9 cellular contexts compared by ENCODE assay signal in the genomic region with DNA sequence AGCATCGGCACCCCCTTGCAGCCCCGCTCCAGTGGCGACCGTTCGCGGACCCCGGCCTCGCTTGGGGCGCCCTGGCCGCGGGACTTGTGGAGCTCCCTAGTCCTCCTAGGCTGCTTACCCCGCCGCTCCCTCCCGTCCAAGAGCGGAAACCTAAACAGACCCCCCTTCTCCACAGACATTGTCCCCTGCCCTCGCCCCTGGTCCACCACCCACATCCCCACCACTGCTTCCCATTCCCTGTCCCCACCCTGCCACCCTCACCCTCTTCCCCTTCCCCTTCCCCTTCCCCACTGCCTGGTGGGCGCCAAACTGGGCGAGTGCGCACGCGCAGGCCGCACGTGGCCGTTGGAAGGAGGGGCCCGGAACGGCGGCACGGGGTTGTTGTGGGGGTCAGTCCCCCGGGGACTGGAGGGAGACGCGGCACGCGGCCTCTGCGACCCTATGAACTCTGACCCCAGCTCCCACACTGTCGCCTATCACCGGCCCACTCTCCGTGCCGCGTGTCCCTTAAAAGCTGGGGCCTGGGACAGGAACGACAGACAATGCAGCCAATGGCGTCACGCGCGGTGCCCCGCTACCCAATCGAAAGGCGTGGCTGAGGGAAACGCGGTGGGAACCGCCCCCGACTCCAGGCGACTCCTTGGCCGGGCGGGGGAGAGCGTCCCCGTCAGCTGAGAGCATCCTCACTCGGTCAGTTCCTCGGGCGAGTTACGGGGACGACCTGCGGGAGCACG. TPM values are rescaled to one million over a fixed set of nuclear protein-coding genes. Genes with fewer than 3 reads are reported as not detected.
DNase-seq lines count a peak whose midpoint lies in the region; TF ChIP-seq lines count a peak whose summit lies in the region.
"Had no signal": no experiment of that assay in that cellular context is flagged by ENCODE, and none has a peak within 500 bp of the region (broad histone marks: within the 10 kb centered on the region; RNA-seq: fewer than 3 reads in every experiment).

A gene (plus strand): TSS at position 667 of the 734 bp plus-strand sequence. CDS start 103 bp downstream, outside the sequence.

- peak within 1 kb of the TSS; percentile 33 for H3K9ac ChIP-seq in H9 (ENCODE audit: extremely low read depth, insufficient read length, low read length)

- H2AK5ac ChIP-seq in H9 (ENCODE audit: insufficient read length, low read length): no peak within 1 kb of the TSS

- H3K4me3 ChIP-seq in uterus: peak within 1 kb of the TSS; percentile 47 to 54

- peak within 1 kb of the TSS; percentile 71 for H3K4me2 ChIP-seq in H9 (ENCODE audit: insufficient read depth, insufficient read length, low read length)

- H3K27me3 Mint-ChIP-seq in H9 (ENCODE audit: low read depth): peaks cover 30% of the 10 kb centered on the region
- peaks cover 23% of the 10 kb centered on the region for H3K27me3 Mint-ChIP-seq in T-helper 1 cell treated with Interleukin-12 subunit alpha and Interleukin-12 subunit beta and Interleukin-4 antibody, amounts not matched to agents 30 μg/mL and 1 μg/mL, for 36 hours (ENCODE audit: low read depth)

- H3K4me1 ChIP-seq in H9 (ENCODE audit: insufficient read depth, low read length) (peaks cover 5% of the 10 kb centered on the region; the same call in 1 of the 2 replicates), uterus (peaks cover 4 to 5% of the 10 kb centered on the region in 2 donors)

- H3K9me3 ChIP-seq in H9 (ENCODE audit: control insufficient read depth, low read depth, low read length): no peaks in the 10 kb centered on the region
- no peaks in the 10 kb centered on the region for H3K9me3 ChIP-seq in uterus

- peak within 1 kb of the TSS; percentile 90; the same call in 1 of the 2 replicates for H3K14ac ChIP-seq in H9 (ENCODE audit: insufficient read depth, low read length)

- no peak within 1 kb of the TSS for H4K5ac ChIP-seq in H9 (ENCODE audit: insufficient read length, low read depth, low read length)

- no peak within 1 kb of the TSS for H2BK5ac ChIP-seq in H9 (ENCODE audit: insufficient read length, low read length)

- H3K4me3 Mint-ChIP-seq in H9: no peak within 1 kb of the TSS
- no peak within 1 kb of the TSS for H3K4me3 Mint-ChIP-seq in T-helper 1 cell treated with Interleukin-12 subunit alpha and Interleukin-12 subunit beta and Interleukin-4 antibody, amounts not matched to agents 30 μg/mL and 1 μg/mL, for 36 hours

- H3K18ac ChIP-seq in H9 (ENCODE audit: insufficient read length, low read depth, low read length): peak within 1 kb of the TSS; percentile 78

- 0 out of 7 replicates have a peak within 1 kb of the TSS, but pooled peaks of 1 of the 3 experiments have one; percentile 68 for H3K27ac Mint-ChIP-seq in H9
- peak within 1 kb of the TSS; percentile 57 for H3K27ac Mint-ChIP-seq in T-helper 1 cell treated with Interleukin-12 subunit alpha and Interleukin-12 subunit beta and Interleukin-4 antibody, amounts not matched to agents 30 μg/mL and 1 μg/mL, for 36 hours

- no peaks in the 10 kb centered on the region for H3K79me2 ChIP-seq in H9 (ENCODE audit: insufficient read depth, low read length)

- H3K36me3 ChIP-seq in uterus: no peaks in the 10 kb centered on the region

- intact Hi-C loops in uterus (cut with DNase I; ENCODE audit: low total_unique reads): no loop called here

- no peak within 1 kb of the TSS for H4K91ac ChIP-seq in H9 (ENCODE audit: insufficient read length, low read depth, low read length)

- H3K23ac ChIP-seq in H9 (ENCODE audit: insufficient read length, low read depth, low read length): no peak within 1 kb of the TSS

- peaks cover 8% of the 10 kb centered on the region for H3K23me2 ChIP-seq in H9 (ENCODE audit: insufficient read length, low read depth, low read length, poor library complexity, severe bottlenecking)

- H3K9me3 Mint-ChIP-seq in H9: peaks cover 0 to 6% of the 10 kb centered on the region in 2 experiments; a peak in 1 of 5 replicates
- H3K9me3 Mint-ChIP-seq in T-helper 1 cell treated with Interleukin-12 subunit alpha and Interleukin-12 subunit beta and Interleukin-4 antibody, amounts not matched to agents 30 μg/mL and 1 μg/mL, for 36 hours: no peaks in the 10 kb centered on the region
- H3K9me3 Mint-ChIP-seq: nephron had no signal

- peak in 1 of 2 donors; percentile 31 for TF ChIP-seq POLR2A in uterus (IDR thresholded peaks at IDR 0.05)

- peaks cover 4 to 14% of the 10 kb centered on the region in 2 experiments for H3K4me1 Mint-ChIP-seq in H9
- peaks cover 12% of the 10 kb centered on the region for H3K4me1 Mint-ChIP-seq in T-helper 1 cell treated with Interleukin-12 subunit alpha and Interleukin-12 subunit beta and Interleukin-4 antibody, amounts not matched to agents 30 μg/mL and 1 μg/mL, for 36 hours (ENCODE audit: low read depth)

- H3K27me3 ChIP-seq in H9 (ENCODE audit: insufficient read depth, low read length) (peaks cover 2% of the 10 kb centered on the region), uterus (no peaks in the 10 kb centered on the region)

- H3K56ac ChIP-seq in H9 (ENCODE audit: insufficient read length, low read depth, low read length): no peak within 1 kb of the TSS

- peaks cover 0 to 2% (median 1%) of the 10 kb centered on the region in 3 experiments; a peak in 2 of 7 replicates for H3K36me3 Mint-ChIP-seq in H9 (ENCODE audit: insufficient read depth in 1 of 3, low read depth in 3 of 3)
- peaks cover 3% of the 10 kb centered on the region for H3K36me3 Mint-ChIP-seq in T-helper 1 cell treated with Interleukin-12 subunit alpha and Interleukin-12 subunit beta and Interleukin-4 antibody, amounts not matched to agents 30 μg/mL and 1 μg/mL, for 36 hours (ENCODE audit: low read depth)

- H2AFZ ChIP-seq in H9 (ENCODE audit: low read length): no peak within 1 kb of the TSS

- H4K8ac ChIP-seq in H9 (replicated peaks; ENCODE audit: insufficient read length, low read depth, low read length): no peak within 1 kb of the TSS

- no peak within 1 kb of the TSS for H3K4ac ChIP-seq in H9 (ENCODE audit: low read depth, low read length)

- H2BK15ac ChIP-seq in H9 (ENCODE audit: low read depth, low read length): no peak within 1 kb of the TSS

- no CpG with 5 or more reads among the region's 63 CpGs for WGBS in H9 (ENCODE audit: extremely low coverage, insufficient read length, low lambda C conversion rate)

- no peak within 1 kb of the TSS for H2BK20ac ChIP-seq in H9 (ENCODE audit: low read depth, low read length, poor library complexity, severe bottlenecking)

- TF ChIP-seq CTCF in H9 (conservative IDR thresholded peaks at IDR 0.05) (no peak), uterus (IDR thresholded peaks at IDR 0.05) (peak in 1 of 4 experiments; percentile 8)

- no peak within 1 kb of the TSS for H2BK120ac ChIP-seq in H9 (ENCODE audit: low read depth, low read length, poor library complexity, severe bottlenecking)

- DNase-seq in EH (ENCODE audit: low read depth) (peak; percentile 89), H9 (peak; percentile 94), NCI-H1092 treated with DMSO at 0.1 percent for 48 hours (lab: John Stamatoyannopoulos, UW) (peak; percentile 96), anterior cingulate cortex (lab: John Stamatoyannopoulos, UW) (peak; percentile 59 to 97 (median 92)), hepatic stellate cell (ENCODE audit: low spot score) (peak; percentile 100), putamen (ENCODE audit: low spot score) (peak; percentile 93), uterus (peak; percentile 94 to 95)

- no peak within 1 kb of the TSS for H3T11ph ChIP-seq in H9 (ENCODE audit: low read length)

- no peaks in the 10 kb centered on the region for H3K79me1 ChIP-seq in H9 (ENCODE audit: insufficient read depth, low read depth, low read length, poor library complexity, severe bottlenecking)

- H3K27ac ChIP-seq in H9 (ENCODE audit: insufficient read length, low read depth, low read length): no peak within 1 kb of the TSS
- peak within 1 kb of the TSS in 1 of 2 donors; percentile 37 for H3K27ac ChIP-seq in uterus

- no peak within 1 kb of the TSS for H2BK12ac ChIP-seq in H9 (ENCODE audit: insufficient read length, low read depth, low read length)

- no peaks in the 10 kb centered on the region for H4K20me1 ChIP-seq in H9 (ENCODE audit: control insufficient read depth, insufficient read depth, insufficient read length)

RNA-seq across cellular contexts. Expression of the gene that starts here (rescaled TPM):
- total RNA-seq in H9 (2021): 0.88 and 1.2 TPM in 2 replicates
- total RNA-seq in uterus: 1 to 10 TPM in 1 of 4 donors, under 1 TPM in 1, not detected in 2; 0.58 to 2.6 TPM
